In genomic region chr17:16438557-16439302, GRCh38 we compare ENCODE assay signal across 1 cellular context.
TF ChIP-seq lines count a peak whose summit lies in the region.

No MANE protein-coding gene starts in this region.

TF ChIP-seq in GM23338, 12 proteins besides CTCF, POLR2A, EP300 and RAD21 (continued from another document):
- TF ChIP-seq ZNF462 (CRISPR knock-in tag; IDR thresholded peaks at IDR 0.05) = no peak
- TF ChIP-seq CREB1 (CRISPR knock-in tag; IDR thresholded peaks at IDR 0.05; ENCODE audit: low read depth) = peak; percentile 65
- TF ChIP-seq, protein P1, sequence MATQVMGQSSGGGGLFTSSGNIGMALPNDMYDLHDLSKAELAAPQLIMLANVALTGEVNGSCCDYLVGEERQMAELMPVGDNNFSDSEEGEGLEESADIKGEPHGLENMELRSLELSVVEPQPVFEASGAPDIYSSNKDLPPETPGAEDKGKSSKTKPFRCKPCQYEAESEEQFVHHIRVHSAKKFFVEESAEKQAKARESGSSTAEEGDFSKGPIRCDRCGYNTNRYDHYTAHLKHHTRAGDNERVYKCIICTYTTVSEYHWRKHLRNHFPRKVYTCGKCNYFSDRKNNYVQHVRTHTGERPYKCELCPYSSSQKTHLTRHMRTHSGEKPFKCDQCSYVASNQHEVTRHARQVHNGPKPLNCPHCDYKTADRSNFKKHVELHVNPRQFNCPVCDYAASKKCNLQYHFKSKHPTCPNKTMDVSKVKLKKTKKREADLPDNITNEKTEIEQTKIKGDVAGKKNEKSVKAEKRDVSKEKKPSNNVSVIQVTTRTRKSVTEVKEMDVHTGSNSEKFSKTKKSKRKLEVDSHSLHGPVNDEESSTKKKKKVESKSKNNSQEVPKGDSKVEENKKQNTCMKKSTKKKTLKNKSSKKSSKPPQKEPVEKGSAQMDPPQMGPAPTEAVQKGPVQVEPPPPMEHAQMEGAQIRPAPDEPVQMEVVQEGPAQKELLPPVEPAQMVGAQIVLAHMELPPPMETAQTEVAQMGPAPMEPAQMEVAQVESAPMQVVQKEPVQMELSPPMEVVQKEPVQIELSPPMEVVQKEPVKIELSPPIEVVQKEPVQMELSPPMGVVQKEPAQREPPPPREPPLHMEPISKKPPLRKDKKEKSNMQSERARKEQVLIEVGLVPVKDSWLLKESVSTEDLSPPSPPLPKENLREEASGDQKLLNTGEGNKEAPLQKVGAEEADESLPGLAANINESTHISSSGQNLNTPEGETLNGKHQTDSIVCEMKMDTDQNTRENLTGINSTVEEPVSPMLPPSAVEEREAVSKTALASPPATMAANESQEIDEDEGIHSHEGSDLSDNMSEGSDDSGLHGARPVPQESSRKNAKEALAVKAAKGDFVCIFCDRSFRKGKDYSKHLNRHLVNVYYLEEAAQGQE (IDR thresholded peaks at IDR 0.05; ENCODE audit: unreplicated experiment) = no peak
- TF ChIP-seq, protein P2, sequence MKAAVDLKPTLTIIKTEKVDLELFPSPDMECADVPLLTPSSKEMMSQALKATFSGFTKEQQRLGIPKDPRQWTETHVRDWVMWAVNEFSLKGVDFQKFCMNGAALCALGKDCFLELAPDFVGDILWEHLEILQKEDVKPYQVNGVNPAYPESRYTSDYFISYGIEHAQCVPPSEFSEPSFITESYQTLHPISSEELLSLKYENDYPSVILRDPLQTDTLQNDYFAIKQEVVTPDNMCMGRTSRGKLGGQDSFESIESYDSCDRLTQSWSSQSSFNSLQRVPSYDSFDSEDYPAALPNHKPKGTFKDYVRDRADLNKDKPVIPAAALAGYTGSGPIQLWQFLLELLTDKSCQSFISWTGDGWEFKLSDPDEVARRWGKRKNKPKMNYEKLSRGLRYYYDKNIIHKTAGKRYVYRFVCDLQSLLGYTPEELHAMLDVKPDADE (IDR thresholded peaks at IDR 0.05) = peak; percentile 60
- no peak for TF ChIP-seq ZNF331 (CRISPR knock-in tag; IDR thresholded peaks at IDR 0.05; ENCODE audit: low read depth)
- peak; percentile 99 for TF ChIP-seq POLR2AphosphoS5 (IDR thresholded peaks at IDR 0.05; ENCODE audit: low read depth)
- peak; percentile 31; the same call in 1 of the 2 replicates for TF ChIP-seq NANOG (IDR thresholded peaks at IDR 0.05; ENCODE audit: borderline replicate concordance)
- TF ChIP-seq EZH2 (IDR thresholded peaks at IDR 0.05; ENCODE audit: low read depth, unreplicated experiment) = no peak
- TF ChIP-seq EZH2phosphoT487 (IDR thresholded peaks at IDR 0.05; ENCODE audit: unreplicated experiment) = no peak
- no peak for TF ChIP-seq STAT1 (IDR thresholded peaks at IDR 0.05; ENCODE audit: unreplicated experiment)
- no peak for TF ChIP-seq JUNB (IDR thresholded peaks at IDR 0.05; ENCODE audit: unreplicated experiment)
